ENCODE assay signal across 22 cellular contexts in genomic region chr5:684771-685216, GRCh38. TPM values are rescaled to one million over a fixed set of nuclear protein-coding genes. Genes with fewer than 3 reads are reported as not detected.
A peak's percentile ranks its signal among the peaks of the same experiment; 100 is the strongest.
DNase-seq lines count a peak whose midpoint lies in the region; ATAC-seq and TF ChIP-seq lines count a peak whose summit lies in the region.
"Had no signal": no experiment of that assay in that cellular context is flagged by ENCODE, and none has a peak within 500 bp of the region (broad histone marks: within the 10 kb centered on the region; RNA-seq: fewer than 3 reads in every experiment).

No MANE protein-coding gene starts in this region.

- H3K27ac Mint-ChIP-seq in chondrocyte (ENCODE audit: unreplicated experiment) = no peak overlapping the region
- H3K27ac Mint-ChIP-seq: activated CD4-positive, alpha-beta memory T cell treated with anti-CD3 and anti-CD28 coated beads, Interleukin-2, amount 10 ng/mL, durations not matched to agents 7 days and 5 days; activated naive CD8-positive, alpha-beta T cell; natural killer cell treated with Interleukin-12 subunit alpha and Interleukin-12 subunit beta and Interleukin-15 and Interleukin-18, amount 100 ng/mL, for 72 hours had no signal

- WGBS in aorta, 2 donors = 85 to 92% methylated on average over 15 of the region's 15 CpGs

- no peak for TF ChIP-seq CTCF in left ventricle myocardium inferior (IDR thresholded peaks at IDR 0.05; ENCODE audit: borderline replicate concordance)
- TF ChIP-seq CTCF in chondrocyte (IDR thresholded peaks at IDR 0.05) = no peak

- H3K36me3 ChIP-seq in left ventricle myocardium inferior (no peaks in the 10 kb centered on the region), aorta (ENCODE audit: control insufficient read depth in 1 of 2, insufficient read depth in 2 of 2, low read length in 1 of 2) (no peaks in the 10 kb centered on the region)
- H3K36me3 ChIP-seq in effector memory CD4-positive, alpha-beta T cell (ENCODE audit: control insufficient read depth, insufficient read depth, low read length) = no peaks in the 10 kb centered on the region
- H3K36me3 ChIP-seq: gastrocnemius medialis, MG63, suprapubic skin, WERI-Rb-1 had no signal

- H3K9me3 ChIP-seq in left ventricle myocardium inferior (replicated peaks) (no peaks in the 10 kb centered on the region), aorta (ENCODE audit: control insufficient read depth, low read length) (no peaks in the 10 kb centered on the region)
- no peaks in the 10 kb centered on the region for H3K9me3 ChIP-seq in effector memory CD4-positive, alpha-beta T cell (ENCODE audit: control insufficient read depth, low read length)
- H3K9me3 ChIP-seq: esophagus muscularis mucosa, gastrocnemius medialis, MG63, suprapubic skin had no signal

- TF ChIP-seq POLR2A in erythroblast (IDR thresholded peaks at IDR 0.05; ENCODE audit: low read length) = no peak

- DNase-seq in left ventricle myocardium inferior (peak; percentile 10), Right ventricle myocardium inferior (ENCODE audit: missing footprints) (no peak), chondrocyte (ENCODE audit: low spot score) (peak; percentile 77), mesenteric fat pad (ENCODE audit: low spot score) (peak; percentile 67), aorta (peak; percentile 41 to 46), erythroblast (lab: John Stamatoyannopoulos, UW) (no peak), GOT3 (lab: John Stamatoyannopoulos, UW) (no peak)
- DNase-seq in effector memory CD4-positive, alpha-beta T cell = no peak
- DNase-seq: cerebellar nuclear complex; effector CD8-positive, alpha-beta T cell; gastrocnemius medialis; HCEC 1CT; MG63; NCI-H1436; NCI-H524 treated with DMSO at 0.1 percent for 48 hours; WERI-Rb-1 had no signal

- H3K4me3 ChIP-seq in left ventricle myocardium inferior (no peak overlapping the region), aorta (ENCODE audit: low read length in 2 of 2) (no peak overlapping the region)
- H3K4me3 ChIP-seq in effector memory CD4-positive, alpha-beta T cell (ENCODE audit: insufficient read depth, low read depth, low read length, poor library complexity, severe bottlenecking) = no peak overlapping the region
- H3K4me3 ChIP-seq: esophagus muscularis mucosa, gastrocnemius medialis, MG63, SK-N-MC, suprapubic skin had no signal

- H3K27me3 Mint-ChIP-seq in chondrocyte (ENCODE audit: low read depth) = peaks cover 4% of the 10 kb centered on the region
- H3K27me3 Mint-ChIP-seq: activated CD4-positive, alpha-beta memory T cell treated with anti-CD3 and anti-CD28 coated beads, Interleukin-2, amount 10 ng/mL, durations not matched to agents 7 days and 5 days; activated naive CD8-positive, alpha-beta T cell had no signal

- no peaks in the 10 kb centered on the region for H3K4me1 Mint-ChIP-seq in chondrocyte (ENCODE audit: low read depth)
- H3K4me1 Mint-ChIP-seq: activated CD4-positive, alpha-beta memory T cell treated with anti-CD3 and anti-CD28 coated beads, Interleukin-2, amount 10 ng/mL, durations not matched to agents 7 days and 5 days had no signal

- no peak overlapping the region for H3K4me3 Mint-ChIP-seq in chondrocyte (ENCODE audit: unreplicated experiment)
- H3K4me3 Mint-ChIP-seq: activated CD4-positive, alpha-beta memory T cell treated with anti-CD3 and anti-CD28 coated beads, Interleukin-2, amount 10 ng/mL, durations not matched to agents 7 days and 5 days; activated naive CD8-positive, alpha-beta T cell; natural killer cell treated with Interleukin-12 subunit alpha and Interleukin-12 subunit beta and Interleukin-15 and Interleukin-18, amount 100 ng/mL, for 72 hours had no signal

- H3K27me3 ChIP-seq in left ventricle myocardium inferior (ENCODE audit: low read depth) (no peaks in the 10 kb centered on the region), aorta (ENCODE audit: control insufficient read depth in 1 of 2, insufficient read depth in 2 of 2, low read length in 1 of 2) (no peaks in the 10 kb centered on the region)
- H3K27me3 ChIP-seq in effector memory CD4-positive, alpha-beta T cell (replicated peaks; ENCODE audit: control insufficient read depth, insufficient read depth, low read length, poor library complexity, severe bottlenecking) = no peaks in the 10 kb centered on the region
- H3K27me3 ChIP-seq: esophagus muscularis mucosa, gastrocnemius medialis, suprapubic skin had no signal

- no peaks in the 10 kb centered on the region for H3K36me3 Mint-ChIP-seq in chondrocyte (ENCODE audit: low read depth)
- H3K36me3 Mint-ChIP-seq: activated naive CD8-positive, alpha-beta T cell; natural killer cell treated with Interleukin-12 subunit alpha and Interleukin-12 subunit beta and Interleukin-15 and Interleukin-18, amount 100 ng/mL, for 72 hours had no signal

- ATAC-seq in Right ventricle myocardium inferior (no peak), aorta (ENCODE audit: low FRiP score) (no peak)
- ATAC-seq: gastrocnemius medialis; natural killer cell treated with Interleukin-12 subunit alpha and Interleukin-12 subunit beta and Interleukin-15 and Interleukin-18, amount 100 ng/mL, for 72 hours had no signal

- H3K27ac ChIP-seq in left ventricle myocardium inferior (replicated peaks) (no peak overlapping the region), aorta (ENCODE audit: low read depth in 1 of 2, low read length in 2 of 2) (no peak overlapping the region)
- H3K27ac ChIP-seq in effector memory CD4-positive, alpha-beta T cell (ENCODE audit: insufficient read depth, low read length, poor library complexity, severe bottlenecking) = no peak overlapping the region
- H3K27ac ChIP-seq: SK-N-MC, suprapubic skin, WERI-Rb-1 had no signal

- H3K4me1 ChIP-seq in left ventricle myocardium inferior (peaks cover 13% of the 10 kb centered on the region), aorta (ENCODE audit: control insufficient read depth in 1 of 2, insufficient read depth in 2 of 2, low read length in 2 of 2) (no peaks in the 10 kb centered on the region)
- no peaks in the 10 kb centered on the region for H3K4me1 ChIP-seq in effector memory CD4-positive, alpha-beta T cell (ENCODE audit: control insufficient read depth, insufficient read depth, low read length, poor library complexity, severe bottlenecking)
- H3K4me1 ChIP-seq: suprapubic skin had no signal

- intact Hi-C loops in left ventricle myocardium inferior (cut with micrococcal nuclease) (no loop called here), Right ventricle myocardium inferior (cut with DNase I) (loop anchor here (5.0 kb wide), 1 partner anchor 88 kb away; no protein-coding TSS in a partner anchor), aorta (cut with DNase I) (loop anchor here (5.0 kb wide), 1 partner anchor 93 kb away; no protein-coding TSS in a partner anchor)

- H3K9me3 Mint-ChIP-seq in chondrocyte (ENCODE audit: low read depth) = no peaks in the 10 kb centered on the region
- H3K9me3 Mint-ChIP-seq: activated CD4-positive, alpha-beta memory T cell treated with anti-CD3 and anti-CD28 coated beads, Interleukin-2, amount 10 ng/mL, durations not matched to agents 7 days and 5 days; natural killer cell treated with Interleukin-12 subunit alpha and Interleukin-12 subunit beta and Interleukin-15 and Interleukin-18, amount 100 ng/mL, for 72 hours had no signal

RNA-seq across cellular contexts. Expression of gene TPPP, which starts 8.4 kb away (rescaled TPM):
- total RNA-seq in left ventricle myocardium inferior (21.6 TPM), Right ventricle myocardium inferior (34.5 TPM), chondrocyte (0.07 to 0.70 TPM (median 0.56 TPM) in 3 replicates), mesenteric fat pad (5.4 TPM), aorta (1 to 10 TPM; 5.6 to 9.8 TPM)
- 1 to 10 TPM; 2.5 to 4.7 TPM for polyA plus RNA-seq in aorta

Comparison
In these comparisons a context has a peak if more than half of its experiments do, and no peak if none do; other contexts are left out.
1. DNase-seq: peak in left ventricle myocardium inferior (single experiment), chondrocyte (single experiment), mesenteric fat pad (single experiment) and aorta (2 of 2); none in Right ventricle myocardium inferior (single experiment), effector memory CD4-positive, alpha-beta T cell (0 of 3), erythroblast (0 of 2) and GOT3 (single experiment).